ENCODE assay signal across 15 cellular contexts in the genomic region with DNA sequence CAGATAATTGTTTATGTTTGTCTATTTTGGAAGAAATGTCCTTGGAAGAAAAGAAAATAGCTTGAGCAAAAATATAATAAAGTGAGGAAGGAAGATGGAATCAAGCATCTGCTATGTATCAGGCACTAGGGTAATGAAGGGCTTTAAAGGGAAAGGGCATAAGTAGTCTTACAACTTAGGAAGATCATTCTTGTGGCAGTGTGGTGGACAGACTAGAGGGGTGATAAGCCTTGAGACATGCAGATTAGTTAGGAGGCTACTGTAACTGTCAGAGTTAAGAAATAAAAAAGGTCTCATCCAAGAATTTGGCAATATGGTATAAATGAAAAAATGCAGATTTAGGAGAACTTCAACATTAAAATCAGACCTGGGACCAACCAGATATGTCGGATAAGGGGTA.
"Had no signal": no experiment of that assay in that cellular context is flagged by ENCODE, and none has a peak within 500 bp of the region (broad histone marks: within the 10 kb centered on the region; RNA-seq: fewer than 3 reads in every experiment).

No MANE protein-coding gene starts in this region.

- DNase-seq: activated CD4-positive, alpha-beta T cell treated with anti-CD3 and anti-CD28 coated beads, Interleukin-2, amount 50 U/mL, for 1 hour; activated CD4-positive, CD25-positive, alpha-beta regulatory T cell; activated naive CD4-positive, alpha-beta T cell treated with anti-CD3 and anti-CD28 coated beads for 36 hours; activated naive CD8-positive, alpha-beta T cell treated with anti-CD3 and anti-CD28 coated beads, Interleukin-2, amount 50 U/mL, for 24 hours; hypothalamus; left ventricle myocardium superior; mesenchymal stem cell; natural killer cell; stimulated activated CD4-positive, alpha-beta T cell treated with anti-CD3 and anti-CD28 coated beads, Interleukin-2, amount 100 ng/mL, for 48 hours; stimulated activated naive CD4-positive, alpha-beta T cell; T1000 had no signal

- H3K9me3 Mint-ChIP-seq: activated naive CD4-positive, alpha-beta T cell treated with anti-CD3 and anti-CD28 coated beads for 36 hours; activated naive CD8-positive, alpha-beta T cell treated with anti-CD3 and anti-CD28 coated beads, Interleukin-2, amount 50 U/mL, for 24 hours; activated T-helper 2 cell treated with anti-CD3 and anti-CD28 coated beads, Interferon-gamma antibody, Interleukin-2, Interleukin-4, amounts not matched to agents 10 μg/mL and 5 μg/mL and 100 μg/mL, durations not matched to agents 14 hours and 24 hours and 36 hours; natural killer cell had no signal

- H3K9me3 ChIP-seq: ascending aorta, esophagus muscularis mucosa, tibial artery had no signal

- ATAC-seq: activated naive CD8-positive, alpha-beta T cell treated with anti-CD3 and anti-CD28 coated beads, Interleukin-2, amount 50 U/mL, for 24 hours; left ventricle myocardium superior; natural killer cell had no signal

- H3K27ac Mint-ChIP-seq: activated naive CD4-positive, alpha-beta T cell treated with anti-CD3 and anti-CD28 coated beads for 36 hours; activated naive CD8-positive, alpha-beta T cell treated with anti-CD3 and anti-CD28 coated beads, Interleukin-2, amount 50 U/mL, for 24 hours; activated T-helper 2 cell treated with anti-CD3 and anti-CD28 coated beads, Interferon-gamma antibody, Interleukin-2, Interleukin-4, amounts not matched to agents 10 μg/mL and 5 μg/mL and 100 μg/mL, durations not matched to agents 14 hours and 24 hours and 36 hours had no signal

- H3K36me3 ChIP-seq: ascending aorta had no signal

- H3K27me3 Mint-ChIP-seq: activated naive CD8-positive, alpha-beta T cell treated with anti-CD3 and anti-CD28 coated beads, Interleukin-2, amount 50 U/mL, for 24 hours had no signal

- H3K4me1 ChIP-seq: ascending aorta, esophagus muscularis mucosa, tibial artery had no signal

- H3K36me3 Mint-ChIP-seq: natural killer cell had no signal

- H3K4me3 ChIP-seq: ascending aorta, esophagus muscularis mucosa, tibial artery had no signal

- H3K27ac ChIP-seq: ascending aorta, esophagus muscularis mucosa, tibial artery had no signal

- H3K4me3 Mint-ChIP-seq: activated naive CD4-positive, alpha-beta T cell treated with anti-CD3 and anti-CD28 coated beads for 36 hours; activated naive CD8-positive, alpha-beta T cell treated with anti-CD3 and anti-CD28 coated beads, Interleukin-2, amount 50 U/mL, for 24 hours; natural killer cell had no signal

- H3K27me3 ChIP-seq: ascending aorta, esophagus muscularis mucosa, tibial artery had no signal
